In genomic region chr6:160394654-160395035, GRCh38 we compare ENCODE assay signal across 19 cellular contexts. TPM values are rescaled to one million over a fixed set of nuclear protein-coding genes. Genes with fewer than 3 reads are reported as not detected.
DNase-seq lines count a peak whose midpoint lies in the region; ATAC-seq and TF ChIP-seq lines count a peak whose summit lies in the region.
"Had no signal": no experiment of that assay in that cellular context is flagged by ENCODE, and none has a peak within 500 bp of the region (broad histone marks: within the 10 kb centered on the region; RNA-seq: fewer than 3 reads in every experiment).

No MANE protein-coding gene starts in this region.

- peaks cover 7% of the 10 kb centered on the region for H3K9me3 Mint-ChIP-seq in mesothelial cell of epicardium
- H3K9me3 Mint-ChIP-seq: central memory CD8-positive, alpha-beta T cell had no signal

- H3K36me3 ChIP-seq in esophagus squamous epithelium = no peaks in the 10 kb centered on the region
- no peaks in the 10 kb centered on the region for H3K36me3 ChIP-seq in upper lobe of right lung
- H3K36me3 ChIP-seq: adrenal gland, BLaER1, MG63 had no signal

- H3K27me3 ChIP-seq in esophagus squamous epithelium = no peaks in the 10 kb centered on the region
- H3K27me3 ChIP-seq in upper lobe of right lung = no peaks in the 10 kb centered on the region
- H3K27me3 ChIP-seq: adrenal gland, BLaER1, MG63 had no signal

- TF ChIP-seq POLR2A in esophagus squamous epithelium (IDR thresholded peaks at IDR 0.05) = no peak

- DNase-seq in esophagus squamous epithelium (lab: John Stamatoyannopoulos, UW) = no peak
- DNase-seq in mesothelial cell of epicardium (ENCODE audit: low spot score in 2 of 2, unreplicated experiment in 2 of 2) = no peak
- no peak for DNase-seq in upper lobe of right lung
- DNase-seq in G401 (ENCODE audit: low spot score) = no peak
- DNase-seq in OCI-M1 (lab: John Stamatoyannopoulos, UW) = no peak
- no peak for DNase-seq in stimulated activated CD4-positive, alpha-beta T cell treated with anti-CD3 and anti-CD28 coated beads, Interleukin-15, amount 100 ng/mL, for 24 hours
- DNase-seq: activated CD4-positive, alpha-beta T cell treated with anti-CD3 and anti-CD28 coated beads for 1 hour; activated CD8-positive, alpha-beta memory T cell treated with anti-CD3 and anti-CD28 coated beads, Interleukin-2, amount 10 ng/mL, durations not matched to agents 7 days and 5 days; adrenal gland; hypothalamus; MG63; NCI-H774 had no signal

- TF ChIP-seq CTCF in VCaP (conservative IDR thresholded peaks at IDR 0.05) = no peak; the same call in 1 of the 2 replicates
- TF ChIP-seq CTCF in esophagus squamous epithelium (IDR thresholded peaks at IDR 0.05) = no peak
- no peak for TF ChIP-seq CTCF in mesothelial cell of epicardium (IDR thresholded peaks at IDR 0.05; ENCODE audit: unreplicated experiment)
- no peak for TF ChIP-seq CTCF in upper lobe of right lung (IDR thresholded peaks at IDR 0.05)

- peak overlapping the region; percentile 52 for H3K27ac Mint-ChIP-seq in mesothelial cell of epicardium
- H3K27ac Mint-ChIP-seq: activated CD8-positive, alpha-beta memory T cell treated with anti-CD3 and anti-CD28 coated beads, Interleukin-2, amount 10 ng/mL, durations not matched to agents 7 days and 5 days; activated T-helper 2 cell treated with anti-CD3 and anti-CD28 coated beads, Interferon-gamma antibody, Interleukin-2, Interleukin-4, amounts not matched to agents 10 μg/mL and 5 μg/mL and 100 μg/mL, durations not matched to agents 14 hours and 24 hours and 36 hours; T-helper 2 cell treated with Interferon-gamma antibody and Interleukin-4, amounts not matched to agents 5 μg/mL and 100 μg/mL, for 36 hours had no signal

- H3K27me3 Mint-ChIP-seq in mesothelial cell of epicardium (ENCODE audit: low read depth) = no peaks in the 10 kb centered on the region

- ATAC-seq in upper lobe of right lung = peak; percentile 67
- ATAC-seq: activated CD8-positive, alpha-beta memory T cell treated with anti-CD3 and anti-CD28 coated beads, Interleukin-2, amount 10 ng/mL, durations not matched to agents 7 days and 5 days had no signal

- H3K27ac ChIP-seq in VCaP (peak overlapping the region; percentile 98), esophagus squamous epithelium (peak overlapping the region; percentile 31 to 75 (median 56)), upper lobe of right lung (no peak overlapping the region)
- H3K27ac ChIP-seq: BLaER1 had no signal

- in situ Hi-C loops in G401 (cut with HindIII; ENCODE audit: low sequenced_read_pairs) = no loop called here

- H3K4me3 Mint-ChIP-seq in mesothelial cell of epicardium = no peak overlapping the region
- H3K4me3 Mint-ChIP-seq: activated CD8-positive, alpha-beta memory T cell treated with anti-CD3 and anti-CD28 coated beads, Interleukin-2, amount 10 ng/mL, durations not matched to agents 7 days and 5 days; central memory CD8-positive, alpha-beta T cell; T-helper 2 cell treated with Interferon-gamma antibody and Interleukin-4, amounts not matched to agents 5 μg/mL and 100 μg/mL, for 36 hours had no signal

- H3K9me3 ChIP-seq in esophagus squamous epithelium = no peaks in the 10 kb centered on the region
- H3K9me3 ChIP-seq in upper lobe of right lung = no peaks in the 10 kb centered on the region
- H3K9me3 ChIP-seq: adrenal gland, BLaER1, MG63 had no signal

- H3K4me1 ChIP-seq in esophagus squamous epithelium (peaks cover 16 to 62% (median 18%) of the 10 kb centered on the region in 3 donors), upper lobe of right lung (peaks cover 5% of the 10 kb centered on the region)
- H3K4me1 ChIP-seq: BLaER1 had no signal

- 38 to 56% methylated on average over 2 of the region's 2 CpGs for WGBS in esophagus squamous epithelium, 2 donors

- peaks cover 8% of the 10 kb centered on the region for H3K4me1 Mint-ChIP-seq in mesothelial cell of epicardium

- intact Hi-C loops in esophagus squamous epithelium (cut with DNase I) (no loop called here), upper lobe of right lung (cut with DNase I) (no loop called here)

- H3K36me3 Mint-ChIP-seq in mesothelial cell of epicardium = peaks cover 2% of the 10 kb centered on the region

- H3K4me3 ChIP-seq in esophagus squamous epithelium (no peak overlapping the region), upper lobe of right lung (no peak overlapping the region)
- H3K4me3 ChIP-seq: adrenal gland, BLaER1, MG63 had no signal

RNA-seq across cellular contexts. Expression of gene SLC22A3, which starts 46.5 kb away (rescaled TPM):
- 10 to 100 TPM in 3 of 4 donors, 1 to 10 TPM in 1; 5.5 to 14.2 (median 12.0) TPM for total RNA-seq in esophagus squamous epithelium
- 1.2 to 1.3 TPM (median 1.2 TPM) in 3 replicates for total RNA-seq in mesothelial cell of epicardium
- total RNA-seq in upper lobe of right lung = 30.6 TPM
- total RNA-seq in G401 (2014; rRNA removed; shearing (Covaris generic)) = not detected in 2 replicates
- total RNA-seq: activated CD8-positive, alpha-beta memory T cell treated with anti-CD3 and anti-CD28 coated beads, Interleukin-2, amount 10 ng/mL, durations not matched to agents 7 days and 5 days; activated T-helper 2 cell treated with anti-CD3 and anti-CD28 coated beads, Interferon-gamma antibody, Interleukin-2, Interleukin-4, amounts not matched to agents 10 μg/mL and 5 μg/mL and 100 μg/mL, durations not matched to agents 14 hours and 24 hours and 36 hours; HT1080; SK-MEL-5 had no signal
